In the genomic region with DNA sequence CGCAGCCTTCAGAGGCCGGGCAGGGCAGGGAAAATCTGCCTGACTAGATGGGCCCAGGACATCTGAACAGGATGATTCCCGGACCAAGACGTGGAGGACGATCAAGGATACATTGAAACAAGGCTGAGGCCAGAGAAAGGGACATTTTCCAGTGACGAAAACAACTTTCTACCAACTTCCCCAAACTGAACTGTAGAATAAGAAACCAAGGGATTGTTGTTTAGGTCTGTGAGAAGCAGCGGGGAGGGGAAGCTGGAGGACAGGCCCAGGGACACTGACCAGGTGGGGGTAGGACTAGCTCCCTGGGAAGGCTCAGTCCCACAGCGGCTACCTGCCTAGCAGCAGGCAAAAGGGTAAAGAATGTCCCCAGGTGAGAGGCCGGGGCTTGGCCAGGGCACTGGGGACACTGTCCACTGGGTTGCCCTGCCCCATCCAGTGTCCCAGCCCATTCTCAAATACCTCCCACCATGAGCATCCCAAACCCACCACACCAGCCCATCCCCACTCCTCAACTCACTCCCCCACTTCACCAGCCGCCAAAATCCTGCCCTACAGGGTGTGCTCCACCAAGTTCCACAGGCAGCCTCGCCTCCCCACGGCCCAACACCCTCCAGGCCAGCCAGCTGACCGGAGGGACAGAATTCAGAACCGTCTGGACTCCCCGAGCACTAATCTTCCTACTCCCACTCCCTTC, we compare ENCODE assay signal across 1 cellular context.
TF ChIP-seq lines count a peak whose summit lies in the region.

No MANE protein-coding gene starts in this region.

TF ChIP-seq in IMR-90, 13 proteins besides CTCF, POLR2A, EP300 and RAD21:
- TF ChIP-seq CEBPB (IDR thresholded peaks at IDR 0.05; ENCODE audit: low read depth, low read length) (no peak), MXI1 (IDR thresholded peaks at IDR 0.05; ENCODE audit: borderline replicate concordance, low read depth, low read length) (0 out of 2 replicates have a peak, but pooled peaks have one; percentile 4), MAFK (IDR thresholded peaks at IDR 0.05; ENCODE audit: low read depth, low read length) (no peak)
